Comparison of ENCODE assay signal across 1 cellular context in the genomic region with DNA sequence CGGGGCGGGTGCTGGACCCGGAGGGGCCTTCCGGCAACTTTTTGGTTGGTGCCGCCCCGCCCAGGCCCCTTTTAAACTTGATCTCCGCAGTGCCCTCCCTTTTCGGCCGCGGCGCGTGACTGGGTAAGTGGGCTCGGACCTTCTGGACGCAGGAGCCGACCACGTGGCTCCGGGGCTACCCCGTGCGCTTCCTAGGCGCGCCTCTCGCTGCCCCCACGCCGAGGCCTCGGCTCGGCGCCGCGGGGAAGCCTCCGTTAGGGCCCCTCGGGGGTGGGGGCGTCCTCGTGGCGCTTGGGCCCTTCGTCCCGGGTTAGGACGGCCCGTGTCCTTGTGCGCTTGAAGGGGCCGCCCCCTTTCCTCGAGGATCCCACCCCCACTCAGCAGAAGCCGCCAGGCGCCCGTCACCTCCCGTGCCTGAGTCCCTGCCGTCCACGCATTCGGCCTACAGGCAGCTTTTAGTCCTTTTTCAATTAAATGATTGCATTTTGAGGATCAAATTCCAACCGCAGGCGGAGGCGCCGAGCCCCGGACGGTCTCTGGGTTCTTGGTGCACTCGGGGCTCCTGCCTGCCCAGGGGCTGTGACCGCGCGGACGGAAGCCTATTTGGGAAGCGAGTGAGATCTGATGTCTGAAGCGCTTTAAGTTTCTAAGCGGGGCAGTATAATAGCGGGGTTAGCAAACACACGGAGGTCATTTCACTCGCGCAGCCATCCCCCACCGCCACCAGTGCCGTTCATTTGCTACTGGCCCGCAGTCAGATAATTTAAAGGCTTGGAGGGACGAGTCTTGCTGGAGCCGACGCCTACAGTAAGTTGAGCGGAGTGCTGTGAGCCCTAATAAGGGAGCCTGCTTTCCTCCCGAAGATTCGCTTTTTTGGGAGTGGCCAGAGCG.
A peak's percentile ranks its signal among the peaks of the same experiment; 100 is the strongest.
TF ChIP-seq lines count a peak whose summit lies in the region.

No MANE protein-coding gene starts in this region.

TF ChIP-seq in HepG2, 621 proteins besides CTCF, POLR2A, EP300 and RAD21 (continued from another document and continues in another):
- TF ChIP-seq, protein P1, sequence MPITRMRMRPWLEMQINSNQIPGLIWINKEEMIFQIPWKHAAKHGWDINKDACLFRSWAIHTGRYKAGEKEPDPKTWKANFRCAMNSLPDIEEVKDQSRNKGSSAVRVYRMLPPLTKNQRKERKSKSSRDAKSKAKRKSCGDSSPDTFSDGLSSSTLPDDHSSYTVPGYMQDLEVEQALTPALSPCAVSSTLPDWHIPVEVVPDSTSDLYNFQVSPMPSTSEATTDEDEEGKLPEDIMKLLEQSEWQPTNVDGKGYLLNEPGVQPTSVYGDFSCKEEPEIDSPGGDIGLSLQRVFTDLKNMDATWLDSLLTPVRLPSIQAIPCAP (CRISPR knock-in tag; IDR thresholded peaks at IDR 0.05; ENCODE audit: low read depth): no peak
- 0 out of 2 replicates have a peak, but pooled peaks have one; percentile 23 for TF ChIP-seq ZNF546 (CRISPR knock-in tag; conservative IDR thresholded peaks at IDR 0.05)
- peak; percentile 27; the same call in 1 of the 2 replicates for TF ChIP-seq ZNF441 (CRISPR knock-in tag; IDR thresholded peaks at IDR 0.05; ENCODE audit: borderline replicate concordance)
- TF ChIP-seq, protein P2, sequence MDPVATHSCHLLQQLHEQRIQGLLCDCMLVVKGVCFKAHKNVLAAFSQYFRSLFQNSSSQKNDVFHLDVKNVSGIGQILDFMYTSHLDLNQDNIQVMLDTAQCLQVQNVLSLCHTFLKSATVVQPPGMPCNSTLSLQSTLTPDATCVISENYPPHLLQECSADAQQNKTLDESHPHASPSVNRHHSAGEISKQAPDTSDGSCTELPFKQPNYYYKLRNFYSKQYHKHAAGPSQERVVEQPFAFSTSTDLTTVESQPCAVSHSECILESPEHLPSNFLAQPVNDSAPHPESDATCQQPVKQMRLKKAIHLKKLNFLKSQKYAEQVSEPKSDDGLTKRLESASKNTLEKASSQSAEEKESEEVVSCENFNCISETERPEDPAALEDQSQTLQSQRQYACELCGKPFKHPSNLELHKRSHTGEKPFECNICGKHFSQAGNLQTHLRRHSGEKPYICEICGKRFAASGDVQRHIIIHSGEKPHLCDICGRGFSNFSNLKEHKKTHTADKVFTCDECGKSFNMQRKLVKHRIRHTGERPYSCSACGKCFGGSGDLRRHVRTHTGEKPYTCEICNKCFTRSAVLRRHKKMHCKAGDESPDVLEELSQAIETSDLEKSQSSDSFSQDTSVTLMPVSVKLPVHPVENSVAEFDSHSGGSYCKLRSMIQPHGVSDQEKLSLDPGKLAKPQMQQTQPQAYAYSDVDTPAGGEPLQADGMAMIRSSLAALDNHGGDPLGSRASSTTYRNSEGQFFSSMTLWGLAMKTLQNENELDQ (CRISPR knock-in tag; IDR thresholded peaks at IDR 0.05; ENCODE audit: borderline replicate concordance): no peak
- TF ChIP-seq TCF12 (IDR thresholded peaks at IDR 0.05): no peak
- TF ChIP-seq TCF12 (CRISPR knock-in tag; IDR thresholded peaks at IDR 0.05): peak; percentile 65; the same call in 1 of the 2 replicates
- TF ChIP-seq, protein P3, sequence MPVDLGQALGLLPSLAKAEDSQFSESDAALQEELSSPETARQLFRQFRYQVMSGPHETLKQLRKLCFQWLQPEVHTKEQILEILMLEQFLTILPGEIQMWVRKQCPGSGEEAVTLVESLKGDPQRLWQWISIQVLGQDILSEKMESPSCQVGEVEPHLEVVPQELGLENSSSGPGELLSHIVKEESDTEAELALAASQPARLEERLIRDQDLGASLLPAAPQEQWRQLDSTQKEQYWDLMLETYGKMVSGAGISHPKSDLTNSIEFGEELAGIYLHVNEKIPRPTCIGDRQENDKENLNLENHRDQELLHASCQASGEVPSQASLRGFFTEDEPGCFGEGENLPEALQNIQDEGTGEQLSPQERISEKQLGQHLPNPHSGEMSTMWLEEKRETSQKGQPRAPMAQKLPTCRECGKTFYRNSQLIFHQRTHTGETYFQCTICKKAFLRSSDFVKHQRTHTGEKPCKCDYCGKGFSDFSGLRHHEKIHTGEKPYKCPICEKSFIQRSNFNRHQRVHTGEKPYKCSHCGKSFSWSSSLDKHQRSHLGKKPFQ (CRISPR knock-in tag; IDR thresholded peaks at IDR 0.05; ENCODE audit: insufficient replicate concordance): no peak
- no peak for TF ChIP-seq TBL1XR1 (IDR thresholded peaks at IDR 0.05; ENCODE audit: borderline replicate concordance, low read length, partially characterized antibody)
- TF ChIP-seq PCBP1 (IDR thresholded peaks at IDR 0.05; ENCODE audit: borderline replicate concordance, low read depth, low read length): no peak
- TF ChIP-seq HNRNPLL (IDR thresholded peaks at IDR 0.05; ENCODE audit: low read depth, low read length, poor library complexity, severe bottlenecking): peak; percentile 49
- TF ChIP-seq, protein P4, sequence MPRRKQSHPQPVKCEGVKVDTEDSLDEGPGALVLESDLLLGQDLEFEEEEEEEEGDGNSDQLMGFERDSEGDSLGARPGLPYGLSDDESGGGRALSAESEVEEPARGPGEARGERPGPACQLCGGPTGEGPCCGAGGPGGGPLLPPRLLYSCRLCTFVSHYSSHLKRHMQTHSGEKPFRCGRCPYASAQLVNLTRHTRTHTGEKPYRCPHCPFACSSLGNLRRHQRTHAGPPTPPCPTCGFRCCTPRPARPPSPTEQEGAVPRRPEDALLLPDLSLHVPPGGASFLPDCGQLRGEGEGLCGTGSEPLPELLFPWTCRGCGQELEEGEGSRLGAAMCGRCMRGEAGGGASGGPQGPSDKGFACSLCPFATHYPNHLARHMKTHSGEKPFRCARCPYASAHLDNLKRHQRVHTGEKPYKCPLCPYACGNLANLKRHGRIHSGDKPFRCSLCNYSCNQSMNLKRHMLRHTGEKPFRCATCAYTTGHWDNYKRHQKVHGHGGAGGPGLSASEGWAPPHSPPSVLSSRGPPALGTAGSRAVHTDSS (CRISPR knock-in tag; conservative IDR thresholded peaks at IDR 0.05): no peak
- TF ChIP-seq, protein P5, sequence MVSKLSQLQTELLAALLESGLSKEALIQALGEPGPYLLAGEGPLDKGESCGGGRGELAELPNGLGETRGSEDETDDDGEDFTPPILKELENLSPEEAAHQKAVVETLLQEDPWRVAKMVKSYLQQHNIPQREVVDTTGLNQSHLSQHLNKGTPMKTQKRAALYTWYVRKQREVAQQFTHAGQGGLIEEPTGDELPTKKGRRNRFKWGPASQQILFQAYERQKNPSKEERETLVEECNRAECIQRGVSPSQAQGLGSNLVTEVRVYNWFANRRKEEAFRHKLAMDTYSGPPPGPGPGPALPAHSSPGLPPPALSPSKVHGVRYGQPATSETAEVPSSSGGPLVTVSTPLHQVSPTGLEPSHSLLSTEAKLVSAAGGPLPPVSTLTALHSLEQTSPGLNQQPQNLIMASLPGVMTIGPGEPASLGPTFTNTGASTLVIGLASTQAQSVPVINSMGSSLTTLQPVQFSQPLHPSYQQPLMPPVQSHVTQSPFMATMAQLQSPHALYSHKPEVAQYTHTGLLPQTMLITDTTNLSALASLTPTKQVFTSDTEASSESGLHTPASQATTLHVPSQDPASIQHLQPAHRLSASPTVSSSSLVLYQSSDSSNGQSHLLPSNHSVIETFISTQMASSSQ (IDR thresholded peaks at IDR 0.05; ENCODE audit: low read depth): 0 out of 2 replicates have a peak, but pooled peaks have one; percentile 31
- TF ChIP-seq, protein P5 (CRISPR knock-in tag; IDR thresholded peaks at IDR 0.05; ENCODE audit: borderline replicate concordance): peak; percentile 72
- TF ChIP-seq, protein P6, sequence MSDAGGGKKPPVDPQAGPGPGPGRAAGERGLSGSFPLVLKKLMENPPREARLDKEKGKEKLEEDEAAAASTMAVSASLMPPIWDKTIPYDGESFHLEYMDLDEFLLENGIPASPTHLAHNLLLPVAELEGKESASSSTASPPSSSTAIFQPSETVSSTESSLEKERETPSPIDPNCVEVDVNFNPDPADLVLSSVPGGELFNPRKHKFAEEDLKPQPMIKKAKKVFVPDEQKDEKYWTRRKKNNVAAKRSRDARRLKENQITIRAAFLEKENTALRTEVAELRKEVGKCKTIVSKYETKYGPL (CRISPR knock-in tag; IDR thresholded peaks at IDR 0.05): no peak; the same call in 1 of the 2 replicates
- TF ChIP-seq ASH2L (IDR thresholded peaks at IDR 0.05; ENCODE audit: insufficient read length, low read depth, low read length): peak; percentile 68
- TF ChIP-seq FOXC1 (CRISPR knock-in tag; IDR thresholded peaks at IDR 0.05; ENCODE audit: borderline replicate concordance): peak; percentile 57; the same call in 1 of the 2 replicates
- no peak for TF ChIP-seq ZBTB38 (CRISPR knock-in tag; IDR thresholded peaks at IDR 0.05)
- peak; percentile 34 for TF ChIP-seq PHF5A (CRISPR knock-in tag; IDR thresholded peaks at IDR 0.05; ENCODE audit: low read depth, unreplicated experiment)
- no peak for TF ChIP-seq RFX3 (CRISPR knock-in tag; IDR thresholded peaks at IDR 0.05)
- peak; percentile 81 for TF ChIP-seq ZC3H13 (CRISPR knock-in tag; IDR thresholded peaks at IDR 0.05)
- no peak for TF ChIP-seq PAX8 (CRISPR knock-in tag; IDR thresholded peaks at IDR 0.05; ENCODE audit: borderline replicate concordance)
- TF ChIP-seq, protein P7, sequence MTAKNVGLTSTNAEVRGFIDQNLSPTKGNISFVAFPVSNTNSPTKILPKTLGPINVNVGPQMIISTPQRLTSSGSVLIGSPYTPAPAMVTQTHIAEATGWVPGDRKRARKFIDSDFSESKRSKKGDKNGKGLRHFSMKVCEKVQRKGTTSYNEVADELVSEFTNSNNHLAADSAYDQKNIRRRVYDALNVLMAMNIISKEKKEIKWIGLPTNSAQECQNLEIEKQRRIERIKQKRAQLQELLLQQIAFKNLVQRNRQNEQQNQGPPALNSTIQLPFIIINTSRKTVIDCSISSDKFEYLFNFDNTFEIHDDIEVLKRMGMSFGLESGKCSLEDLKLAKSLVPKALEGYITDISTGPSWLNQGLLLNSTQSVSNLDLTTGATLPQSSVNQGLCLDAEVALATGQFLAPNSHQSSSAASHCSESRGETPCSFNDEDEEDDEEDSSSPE (CRISPR knock-in tag; IDR thresholded peaks at IDR 0.05): peak; percentile 83
- TF ChIP-seq, protein P8, sequence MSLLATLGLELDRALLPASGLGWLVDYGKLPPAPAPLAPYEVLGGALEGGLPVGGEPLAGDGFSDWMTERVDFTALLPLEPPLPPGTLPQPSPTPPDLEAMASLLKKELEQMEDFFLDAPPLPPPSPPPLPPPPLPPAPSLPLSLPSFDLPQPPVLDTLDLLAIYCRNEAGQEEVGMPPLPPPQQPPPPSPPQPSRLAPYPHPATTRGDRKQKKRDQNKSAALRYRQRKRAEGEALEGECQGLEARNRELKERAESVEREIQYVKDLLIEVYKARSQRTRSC (CRISPR knock-in tag; IDR thresholded peaks at IDR 0.05; ENCODE audit: low read depth): no peak
- TF ChIP-seq RNF2 (conservative IDR thresholded peaks at IDR 0.05; ENCODE audit: low read depth): no peak; the same call in 1 of the 2 replicates
- no peak for TF ChIP-seq POLR2AphosphoS2 (IDR thresholded peaks at IDR 0.05; ENCODE audit: low read depth, low read length)
- TF ChIP-seq CBX5 (CRISPR knock-in tag; IDR thresholded peaks at IDR 0.05; ENCODE audit: borderline replicate concordance): no peak; the same call in 1 of the 2 replicates
- TF ChIP-seq NAIF1 (CRISPR knock-in tag; IDR thresholded peaks at IDR 0.05; ENCODE audit: borderline replicate concordance): peak; percentile 57; the same call in 1 of the 2 replicates
- peak; percentile 88 for TF ChIP-seq BCL6 (CRISPR knock-in tag; IDR thresholded peaks at IDR 0.05)
- TF ChIP-seq ZNF451 (CRISPR knock-in tag; IDR thresholded peaks at IDR 0.05): peak; percentile 76; the same call in 1 of the 2 replicates
- peak; percentile 54; the same call in 1 of the 2 replicates for TF ChIP-seq ZNF264 (CRISPR knock-in tag; IDR thresholded peaks at IDR 0.05)
- TF ChIP-seq, protein P9, sequence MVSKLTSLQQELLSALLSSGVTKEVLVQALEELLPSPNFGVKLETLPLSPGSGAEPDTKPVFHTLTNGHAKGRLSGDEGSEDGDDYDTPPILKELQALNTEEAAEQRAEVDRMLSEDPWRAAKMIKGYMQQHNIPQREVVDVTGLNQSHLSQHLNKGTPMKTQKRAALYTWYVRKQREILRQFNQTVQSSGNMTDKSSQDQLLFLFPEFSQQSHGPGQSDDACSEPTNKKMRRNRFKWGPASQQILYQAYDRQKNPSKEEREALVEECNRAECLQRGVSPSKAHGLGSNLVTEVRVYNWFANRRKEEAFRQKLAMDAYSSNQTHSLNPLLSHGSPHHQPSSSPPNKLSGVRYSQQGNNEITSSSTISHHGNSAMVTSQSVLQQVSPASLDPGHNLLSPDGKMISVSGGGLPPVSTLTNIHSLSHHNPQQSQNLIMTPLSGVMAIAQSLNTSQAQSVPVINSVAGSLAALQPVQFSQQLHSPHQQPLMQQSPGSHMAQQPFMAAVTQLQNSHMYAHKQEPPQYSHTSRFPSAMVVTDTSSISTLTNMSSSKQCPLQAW (CRISPR knock-in tag; IDR thresholded peaks at IDR 0.05): peak; percentile 23; the same call in 1 of the 2 replicates
- peak; percentile 51 for TF ChIP-seq SPEN (CRISPR knock-in tag; IDR thresholded peaks at IDR 0.05; ENCODE audit: low read depth)
- TF ChIP-seq KDM5A (IDR thresholded peaks at IDR 0.05; ENCODE audit: borderline replicate concordance, low read length): no peak; the same call in 1 of the 2 replicates
- TF ChIP-seq MEIS1 (CRISPR knock-in tag; IDR thresholded peaks at IDR 0.05; ENCODE audit: borderline replicate concordance): peak; percentile 46; the same call in 1 of the 2 replicates
- no peak for TF ChIP-seq GTF3A (CRISPR knock-in tag; conservative IDR thresholded peaks at IDR 0.05)
- TF ChIP-seq, protein P10, sequence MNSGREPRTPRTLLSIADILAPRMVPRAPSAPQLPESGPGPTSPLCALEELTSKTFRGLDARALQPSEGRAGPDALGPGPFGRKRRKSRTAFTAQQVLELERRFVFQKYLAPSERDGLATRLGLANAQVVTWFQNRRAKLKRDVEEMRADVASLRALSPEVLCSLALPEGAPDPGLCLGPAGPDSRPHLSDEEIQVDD (CRISPR knock-in tag; IDR thresholded peaks at IDR 0.05; ENCODE audit: borderline replicate concordance): no peak
- TF ChIP-seq, protein P11, sequence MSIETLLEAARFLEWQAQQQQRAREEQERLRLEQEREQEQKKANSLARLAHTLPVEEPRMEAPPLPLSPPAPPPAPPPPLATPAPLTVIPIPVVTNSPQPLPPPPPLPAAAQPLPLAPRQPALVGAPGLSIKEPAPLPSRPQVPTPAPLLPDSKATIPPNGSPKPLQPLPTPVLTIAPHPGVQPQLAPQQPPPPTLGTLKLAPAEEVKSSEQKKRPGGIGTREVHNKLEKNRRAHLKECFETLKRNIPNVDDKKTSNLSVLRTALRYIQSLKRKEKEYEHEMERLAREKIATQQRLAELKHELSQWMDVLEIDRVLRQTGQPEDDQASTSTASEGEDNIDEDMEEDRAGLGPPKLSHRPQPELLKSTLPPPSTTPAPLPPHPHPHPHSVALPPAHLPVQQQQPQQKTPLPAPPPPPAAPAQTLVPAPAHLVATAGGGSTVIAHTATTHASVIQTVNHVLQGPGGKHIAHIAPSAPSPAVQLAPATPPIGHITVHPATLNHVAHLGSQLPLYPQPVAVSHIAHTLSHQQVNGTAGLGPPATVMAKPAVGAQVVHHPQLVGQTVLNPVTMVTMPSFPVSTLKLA (IDR thresholded peaks at IDR 0.05): peak; percentile 42; the same call in 1 of the 2 replicates
